Comparison of ENCODE assay signal across 17 cellular contexts in the genomic region with DNA sequence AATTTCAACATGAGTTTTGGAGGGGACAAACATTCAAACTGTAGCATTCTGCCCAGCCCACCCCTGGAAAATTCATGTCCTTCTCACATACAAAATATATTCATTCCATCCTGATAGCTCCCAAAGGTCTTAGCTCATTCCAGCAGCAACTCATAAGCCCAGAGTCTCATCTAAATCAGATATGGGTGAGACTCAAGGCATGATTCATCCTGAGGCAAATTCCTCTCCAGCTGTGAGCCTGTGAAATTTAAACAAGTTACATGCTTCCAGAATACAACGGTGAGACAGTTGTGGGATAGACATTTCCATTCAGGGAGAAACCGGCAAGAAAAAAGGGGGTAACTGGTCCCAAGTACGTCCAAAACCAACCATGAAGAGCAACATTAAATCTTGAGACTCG. TPM values are rescaled to one million over a fixed set of nuclear protein-coding genes. Genes with fewer than 3 reads are reported as not detected.
DNase-seq lines count a peak whose midpoint lies in the region; FAIRE-seq and TF ChIP-seq lines count a peak whose summit lies in the region.
"Had no signal": no experiment of that assay in that cellular context is flagged by ENCODE, and none has a peak within 500 bp of the region (broad histone marks: within the 10 kb centered on the region; RNA-seq: fewer than 3 reads in every experiment).

No MANE protein-coding gene starts in this region.

- peaks cover 2% of the 10 kb centered on the region for H3K36me3 Mint-ChIP-seq in astrocyte (ENCODE audit: low read depth, unreplicated experiment)
- H3K36me3 Mint-ChIP-seq: activated naive CD8-positive, alpha-beta T cell had no signal

- H3K4me1 ChIP-seq in A673 (ENCODE audit: insufficient read depth, low read length, poor library complexity, severe bottlenecking) (no peaks in the 10 kb centered on the region), astrocyte (ENCODE audit: insufficient read depth, low read length) (peaks cover 6% of the 10 kb centered on the region)

- H3K4me3 ChIP-seq in A673 (ENCODE audit: low read depth, low read length, poor library complexity, severe bottlenecking) (no peak overlapping the region), astrocyte (ENCODE audit: insufficient read depth, low read depth, low read length) (no peak overlapping the region), fibroblast of villous mesenchyme (ENCODE audit: low read depth, low read length) (no peak overlapping the region)
- H3K4me3 ChIP-seq: sigmoid colon had no signal

- H3K9me3 ChIP-seq in A673 (ENCODE audit: low read depth, low read length, poor library complexity, severe bottlenecking) = no peaks in the 10 kb centered on the region
- peaks cover 3% of the 10 kb centered on the region for H3K9me3 ChIP-seq in astrocyte (ENCODE audit: insufficient read depth, low read depth, low read length)
- H3K9me3 ChIP-seq: sigmoid colon had no signal

- POLR2A ChIA-PET in A673 (lab: Charles Lee; ENCODE audit: low non-redundant PET) = no interaction called here

- H4K20me1 ChIP-seq in astrocyte (ENCODE audit: insufficient read depth, low read length) = no peaks in the 10 kb centered on the region

- peak overlapping the region; percentile 61 for H3K4me2 ChIP-seq in astrocyte (ENCODE audit: low read length)

- peaks cover 6% of the 10 kb centered on the region for H3K4me1 Mint-ChIP-seq in astrocyte (ENCODE audit: low read depth, unreplicated experiment)
- H3K4me1 Mint-ChIP-seq: nephron progenitor cell had no signal

- CTCF ChIA-PET in A673 (lab: Charles Lee) = no interaction called here

- peaks cover 8% of the 10 kb centered on the region for H3K27me3 ChIP-seq in A673 (replicated peaks; ENCODE audit: insufficient read depth, low read depth, low read length, poor library complexity)
- no peaks in the 10 kb centered on the region for H3K27me3 ChIP-seq in astrocyte (ENCODE audit: insufficient read depth, low read length)
- H3K27me3 ChIP-seq: sigmoid colon had no signal

- H2AFZ ChIP-seq in astrocyte (ENCODE audit: low read depth, low read length) = peak overlapping the region; percentile 14

- no TSS peak for BruUV-seq in A673 (replicated peaks; lab: Mats Ljungman, UMichigan)

- DNase-seq in A673 (ENCODE audit: low spot score) (peak; percentile 21), HCEC 1CT (peak; percentile 64), astrocyte (ENCODE audit: low read depth) (peak; percentile 81), fibroblast of villous mesenchyme (ENCODE audit: low read depth) (peak; percentile 62), epidermal melanocyte (ENCODE audit: insufficient read length, low spot score) (no peak), H4 (ENCODE audit: low spot score) (no peak), NCI-H446 treated with DMSO at 0.1 percent for 48 hours (lab: John Stamatoyannopoulos, UW) (no peak)
- DNase-seq in activated CD4-positive, alpha-beta T cell treated with anti-CD3 and anti-CD28 coated beads, Interleukin-2, amount 50 U/mL, for 1 hour = no peak
- DNase-seq: activated CD4-positive, alpha-beta T cell treated with anti-CD3 and anti-CD28 coated beads for 4 hours; activated T-cell treated with anti-CD3 and anti-CD28 coated beads, Interleukin-2, amount 50 U/mL, for 1 hour; NCI-H1930; NCI-H774; nephron progenitor cell; stimulated activated CD4-positive, alpha-beta T cell treated with anti-CD3 and anti-CD28 coated beads, Interleukin-4, amount 100 ng/mL, for 4 hours; T-helper 2 cell had no signal

- H3K9me3 Mint-ChIP-seq in astrocyte (ENCODE audit: unreplicated experiment) = peaks cover 19% of the 10 kb centered on the region

- no peak overlapping the region for H3K4me3 Mint-ChIP-seq in astrocyte (ENCODE audit: unreplicated experiment)
- H3K4me3 Mint-ChIP-seq: activated naive CD8-positive, alpha-beta T cell; nephron progenitor cell had no signal

- TF ChIP-seq CTCF in A673 (conservative IDR thresholded peaks at IDR 0.05; ENCODE audit: low read depth, low read length) (no peak), astrocyte (IDR thresholded peaks at IDR 0.05; ENCODE audit: insufficient read depth, low read depth, low read length) (no peak), fibroblast of villous mesenchyme (IDR thresholded peaks at IDR 0.05; ENCODE audit: insufficient read depth, low read depth, low read length) (no peak)

- H3K27me3 Mint-ChIP-seq in astrocyte (ENCODE audit: low read depth, unreplicated experiment) = peaks cover 36% of the 10 kb centered on the region

- H3K27ac ChIP-seq in A673 (ENCODE audit: low read depth, low read length, poor library complexity, severe bottlenecking) = no peak overlapping the region
- no peak overlapping the region for H3K27ac ChIP-seq in astrocyte (ENCODE audit: low read depth, low read length)
- H3K27ac ChIP-seq: sigmoid colon had no signal

- no peak overlapping the region for H3K27ac Mint-ChIP-seq in astrocyte (ENCODE audit: unreplicated experiment)
- H3K27ac Mint-ChIP-seq: activated naive CD8-positive, alpha-beta T cell; nephron progenitor cell had no signal

- no peaks in the 10 kb centered on the region for H3K79me2 ChIP-seq in astrocyte (ENCODE audit: insufficient read depth, low read length)

- H3K9ac ChIP-seq in astrocyte (ENCODE audit: low read length) = no peak overlapping the region

- peak; percentile 79 for FAIRE-seq in astrocyte (lab: Jason Lieb, UNC)

- intact Hi-C loops in A673 (cut with micrococcal nuclease; ENCODE audit: unreplicated experiment) = no loop called here

- no peaks in the 10 kb centered on the region for H3K36me3 ChIP-seq in A673 (ENCODE audit: insufficient read depth, low read length, poor library complexity, severe bottlenecking)
- no peaks in the 10 kb centered on the region for H3K36me3 ChIP-seq in astrocyte (ENCODE audit: insufficient read depth, low read length)
- H3K36me3 ChIP-seq: sigmoid colon had no signal

RNA-seq across cellular contexts. Expression of a gene that starts 43.5 kb away (rescaled TPM):
- 28.9 and 34.4 TPM in 2 replicates for total RNA-seq in A673 (2021)
- total RNA-seq in astrocyte = 21.9 and 23.4 TPM in 2 replicates
- total RNA-seq in fibroblast of villous mesenchyme = 26.3 and 28.3 TPM in 2 replicates
- total RNA-seq in H4 (2014; rRNA removed; shearing (Covaris generic)) = 15.5 and 19.4 TPM in 2 replicates

Comparison
In these comparisons a context has a peak if more than half of its experiments do, and no peak if none do; other contexts are left out.
1. DNase-seq: peak in A673 (single experiment), HCEC 1CT (single experiment), astrocyte (single experiment) and fibroblast of villous mesenchyme (single experiment); none in epidermal melanocyte (single experiment), H4 (single experiment), activated CD4-positive, alpha-beta T cell treated with anti-CD3 and anti-CD28 coated beads, Interleukin-2, amount 50 U/mL, for 1 hour (single experiment) and NCI-H446 treated with DMSO at 0.1 percent for 48 hours (single experiment).